In the genomic region with DNA sequence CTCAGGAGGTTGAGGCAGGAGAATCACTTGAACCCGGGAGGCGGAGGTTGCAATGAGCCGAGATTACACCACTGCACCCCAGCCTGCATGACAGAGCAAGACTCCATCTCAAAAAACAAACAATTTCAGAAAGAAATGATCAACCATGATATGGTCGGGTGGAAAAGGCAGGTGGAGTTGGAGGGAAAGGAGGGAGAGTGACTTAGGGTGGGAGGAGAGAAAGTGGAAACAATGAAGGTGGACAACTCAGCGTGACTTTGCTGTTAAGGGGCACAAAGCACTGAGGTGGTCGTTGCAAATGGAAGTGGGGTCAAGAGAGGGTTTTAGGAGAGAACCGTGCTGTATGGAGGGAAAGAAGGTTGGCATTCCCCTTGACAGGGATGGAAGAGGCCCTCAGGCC, we compare ENCODE assay signal across 36 cellular contexts. TPM values are rescaled to one million over a fixed set of nuclear protein-coding genes. Genes with fewer than 3 reads are reported as not detected.
"Had no signal": no experiment of that assay in that cellular context is flagged by ENCODE, and none has a peak within 500 bp of the region (broad histone marks: within the 10 kb centered on the region; RNA-seq: fewer than 3 reads in every experiment).

No MANE protein-coding gene starts in this region.

- ATAC-seq: activated CD4-positive, CD25-positive, alpha-beta regulatory T cell treated with anti-CD3 and anti-CD28 coated beads, Interleukin-2, amount 50 U/mL, for 24 hours; activated CD8-positive, alpha-beta memory T cell treated with anti-CD3 and anti-CD28 coated beads, Interleukin-2, amount 10 ng/mL, durations not matched to agents 7 days and 5 days; activated naive CD4-positive, alpha-beta T cell treated with anti-CD3 and anti-CD28 coated beads, Interleukin-2, amount 50 U/mL, for 72 hours; effector memory CD8-positive, alpha-beta T cell; gastrocnemius medialis; heart left ventricle; T-helper 17 cell had no signal

- H3K4me1 ChIP-seq: ascending aorta, breast epithelium, gastrocnemius medialis, heart left ventricle had no signal

- H3K4me3 Mint-ChIP-seq: activated B cell treated with CpG ODN at 0.5 μM for 24 hours; activated CD8-positive, alpha-beta memory T cell treated with anti-CD3 and anti-CD28 coated beads, Interleukin-2, amount 10 ng/mL, durations not matched to agents 7 days and 5 days; activated naive CD4-positive, alpha-beta T cell treated with anti-CD3 and anti-CD28 coated beads, Interleukin-2, amount 10 ng/mL, durations not matched to agents 7 days and 5 days; activated naive CD8-positive, alpha-beta T cell treated with anti-CD3 and anti-CD28 coated beads, Interleukin-2, amount 10 ng/mL, durations not matched to agents 7 days and 5 days; brain; central memory CD8-positive, alpha-beta T cell; dendritic cell treated with granulocyte-macrophage colony-stimulating factor and Interleukin-4, amounts not matched to agents 40 ng/mL and 50 ng/mL, for 4 days; effector memory CD8-positive, alpha-beta T cell; T-helper 17 cell; T-helper 2 cell treated with Interferon-gamma antibody and Interleukin-4, amounts not matched to agents 5 μg/mL and 100 μg/mL, for 36 hours had no signal

- H3K36me3 Mint-ChIP-seq: activated CD8-positive, alpha-beta memory T cell treated with anti-CD3 and anti-CD28 coated beads, Interleukin-2, amount 10 ng/mL, durations not matched to agents 7 days and 5 days; activated naive CD4-positive, alpha-beta T cell treated with anti-CD3 and anti-CD28 coated beads, Interleukin-2, amount 50 U/mL, for 72 hours; activated naive CD8-positive, alpha-beta T cell treated with anti-CD3 and anti-CD28 coated beads, Interleukin-2, amount 10 ng/mL, durations not matched to agents 7 days and 5 days; brain had no signal

- DNase-seq: activated B cell treated with CpG ODN at 0.5 μM for 24 hours; activated CD4-positive, alpha-beta T cell treated with anti-CD3 and anti-CD28 coated beads for 48 hours; activated CD4-positive, alpha-beta T cell treated with anti-CD3 and anti-CD28 coated beads, Interleukin-2, amount 50 U/mL, for 1 hour; activated CD4-positive, alpha-beta T cell treated with anti-CD3 and anti-CD28 coated beads, Interleukin-2, amount 50 U/mL, for 48 hours; activated CD8-positive, alpha-beta memory T cell treated with anti-CD3 and anti-CD28 coated beads, Interleukin-2, amount 10 ng/mL, durations not matched to agents 7 days and 5 days; activated CD8-positive, alpha-beta memory T cell treated with anti-CD3 and anti-CD28 coated beads, Interleukin-2, amount 50 U/mL, for 4 hours; activated gamma-delta T cell; activated naive CD4-positive, alpha-beta T cell; activated naive CD4-positive, alpha-beta T cell treated with anti-CD3 and anti-CD28 coated beads, Interleukin-2, amount 10 ng/mL, durations not matched to agents 7 days and 5 days; activated naive CD8-positive, alpha-beta T cell treated with anti-CD3 and anti-CD28 coated beads, Interleukin-2, amount 10 ng/mL, durations not matched to agents 7 days and 5 days; activated T-cell treated with anti-CD3 and anti-CD28 coated beads, Interleukin-2, amount 50 U/mL, for 1 hour; activated T-cell treated with anti-CD3 and anti-CD28 coated beads, Interleukin-2, amount 50 U/mL, for 48 hours; dorsolateral prefrontal cortex; effector memory CD8-positive, alpha-beta T cell; erythroblast; gastrocnemius medialis; glutamatergic neuron; heart left ventricle; T-helper 1 cell; T-helper 17 cell; T1000; WERI-Rb-1 had no signal

- H3K4me1 Mint-ChIP-seq: activated B cell treated with CpG ODN at 0.5 μM for 24 hours had no signal

- H3K36me3 ChIP-seq: ascending aorta, breast epithelium, cardiac muscle cell, esophagus muscularis mucosa, gastrocnemius medialis, heart left ventricle, WERI-Rb-1 had no signal

- H3K27ac Mint-ChIP-seq: activated B cell treated with CpG ODN at 0.5 μM for 24 hours; activated CD8-positive, alpha-beta memory T cell treated with anti-CD3 and anti-CD28 coated beads, Interleukin-2, amount 10 ng/mL, durations not matched to agents 7 days and 5 days; activated naive CD4-positive, alpha-beta T cell treated with anti-CD3 and anti-CD28 coated beads, Interleukin-2, amount 10 ng/mL, durations not matched to agents 7 days and 5 days; brain; dendritic cell treated with granulocyte-macrophage colony-stimulating factor and Interleukin-4, amounts not matched to agents 40 ng/mL and 50 ng/mL, for 4 days; effector memory CD8-positive, alpha-beta T cell; T-helper 17 cell; T-helper 2 cell treated with Interferon-gamma antibody and Interleukin-4, amounts not matched to agents 5 μg/mL and 100 μg/mL, for 36 hours had no signal

- H3K9me3 Mint-ChIP-seq: activated B cell treated with CpG ODN at 0.5 μM for 24 hours; activated naive CD4-positive, alpha-beta T cell treated with anti-CD3 and anti-CD28 coated beads, Interleukin-2, amount 10 ng/mL, durations not matched to agents 7 days and 5 days; activated naive CD4-positive, alpha-beta T cell treated with anti-CD3 and anti-CD28 coated beads, Interleukin-2, amount 50 U/mL, for 72 hours; activated naive CD8-positive, alpha-beta T cell treated with anti-CD3 and anti-CD28 coated beads, Interleukin-2, amount 10 ng/mL, durations not matched to agents 7 days and 5 days; central memory CD8-positive, alpha-beta T cell; dendritic cell treated with granulocyte-macrophage colony-stimulating factor and Interleukin-4, amounts not matched to agents 40 ng/mL and 50 ng/mL, for 4 days; effector memory CD8-positive, alpha-beta T cell; T-helper 2 cell treated with Interferon-gamma antibody and Interleukin-4, amounts not matched to agents 5 μg/mL and 100 μg/mL, for 36 hours had no signal

- H3K27me3 ChIP-seq: ascending aorta, breast epithelium, cardiac muscle cell, dorsolateral prefrontal cortex, foreskin keratinocyte had no signal

- H3K27ac ChIP-seq: ascending aorta, cardiac muscle cell, coronary artery, dorsolateral prefrontal cortex, esophagus muscularis mucosa, foreskin keratinocyte, gastrocnemius medialis, heart left ventricle, WERI-Rb-1 had no signal

- H3K9me3 ChIP-seq: ascending aorta, breast epithelium, esophagus muscularis mucosa, gastrocnemius medialis, heart left ventricle had no signal

- H3K4me3 ChIP-seq: ascending aorta, breast epithelium, cardiac muscle cell, coronary artery, esophagus muscularis mucosa, gastrocnemius medialis, heart left ventricle had no signal

RNA-seq across cellular contexts. Expression of a gene that starts 30.0 kb away (rescaled TPM):
- total RNA-seq: activated B cell treated with CpG ODN at 0.5 μM for 24 hours; activated CD8-positive, alpha-beta memory T cell treated with anti-CD3 and anti-CD28 coated beads for 36 hours; activated naive CD4-positive, alpha-beta T cell treated with anti-CD3 and anti-CD28 coated beads, Interleukin-2, amount 50 U/mL, for 72 hours; activated naive CD8-positive, alpha-beta T cell treated with anti-CD3 and anti-CD28 coated beads, Interleukin-2, amount 10 ng/mL, durations not matched to agents 7 days and 5 days; ascending aorta; breast epithelium; cardiac muscle cell; cerebellum; esophagus muscularis mucosa; foreskin keratinocyte; gastrocnemius medialis; heart left ventricle; T-helper 17 cell had no signal
